18 cellular contexts compared by ENCODE assay signal in the genomic region with DNA sequence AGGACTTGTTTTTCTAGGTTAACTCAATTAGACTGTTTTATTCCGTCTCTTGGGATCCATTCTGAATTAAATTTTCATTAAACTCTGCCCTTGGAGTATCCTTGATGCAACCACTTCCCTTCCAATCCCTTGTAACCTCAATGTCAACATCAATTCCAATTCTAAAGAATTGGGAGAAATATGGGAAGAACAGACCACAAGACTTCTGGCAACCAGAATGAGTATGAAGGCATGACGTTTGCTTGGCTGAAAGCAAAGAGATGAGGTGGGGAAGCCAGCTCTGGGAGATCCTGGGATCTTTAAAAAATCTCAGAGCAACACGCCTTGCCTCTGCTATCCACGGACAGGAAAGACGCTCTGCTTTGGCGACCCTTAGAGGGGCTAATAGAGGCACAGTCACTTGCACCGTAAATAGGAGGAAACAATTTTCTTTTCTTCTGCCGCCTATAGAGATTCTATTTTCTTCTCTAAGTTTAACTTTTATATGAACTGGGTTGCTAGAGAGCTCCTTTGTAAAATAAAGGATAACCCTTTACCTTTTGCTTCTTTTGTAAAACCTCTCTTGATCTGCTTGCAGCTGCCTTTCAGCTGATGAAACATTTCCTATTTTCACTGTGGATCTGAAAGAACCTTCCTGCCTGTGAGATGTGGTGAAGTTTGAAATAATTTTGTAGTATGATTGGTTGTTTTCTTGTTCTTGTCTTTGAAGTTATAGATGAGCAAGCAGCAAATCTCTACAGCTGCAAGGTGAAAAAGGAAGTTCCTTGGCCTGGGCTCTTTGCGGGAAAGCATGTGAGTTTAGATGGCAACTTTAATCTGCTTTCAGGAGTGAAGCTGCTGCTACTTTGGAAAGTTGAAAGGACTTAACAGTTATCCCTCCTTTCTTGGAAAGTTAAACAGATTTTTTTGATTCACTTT. TPM values are rescaled to one million over a fixed set of nuclear protein-coding genes. Genes with fewer than 3 reads are reported as not detected.
DNase-seq lines count a peak whose midpoint lies in the region; ATAC-seq and TF ChIP-seq lines count a peak whose summit lies in the region.
"Had no signal": no experiment of that assay in that cellular context is flagged by ENCODE, and none has a peak within 500 bp of the region (broad histone marks: within the 10 kb centered on the region; RNA-seq: fewer than 3 reads in every experiment).

A gene with protein sequence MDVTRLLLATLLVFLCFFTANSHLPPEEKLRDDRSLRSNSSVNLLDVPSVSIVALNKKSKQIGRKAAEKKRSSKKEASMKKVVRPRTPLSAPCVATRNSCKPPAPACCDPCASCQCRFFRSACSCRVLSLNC (plus strand): TSS at position 726 of the 918 bp plus-strand sequence. CDS start 18,952 bp downstream, outside the sequence.

- peak within 1 kb of the TSS; percentile 90 for H3K27ac ChIP-seq in OCI-LY7 (ENCODE audit: low read depth, low read length, poor library complexity, severe bottlenecking)
- no peak within 1 kb of the TSS for H3K27ac ChIP-seq in left ventricle myocardium inferior (replicated peaks)
- no peak within 1 kb of the TSS for H3K27ac ChIP-seq in prostate gland
- H3K27ac ChIP-seq: A549, dorsolateral prefrontal cortex, tibial artery had no signal

- no peak for TF ChIP-seq CTCF in OCI-LY7 (conservative IDR thresholded peaks at IDR 0.05; ENCODE audit: low read length)
- TF ChIP-seq CTCF in left ventricle myocardium inferior (IDR thresholded peaks at IDR 0.05; ENCODE audit: borderline replicate concordance) = no peak
- TF ChIP-seq CTCF in prostate gland (IDR thresholded peaks at IDR 0.05) = no peak

- intact Hi-C loops in OCI-LY7 (cut with micrococcal nuclease; ENCODE audit: unreplicated experiment) = loop anchor here (1.0 to 5.0 kb wide), 2 partner anchors 31 to 49 kb away; no protein-coding TSS in a partner anchor
- intact Hi-C loops in left ventricle myocardium inferior (cut with micrococcal nuclease) = no loop called here
- intact Hi-C loops in prostate gland (cut with DNase I) = no loop called here

- peak within 1 kb of the TSS; percentile 68 for H2AFZ ChIP-seq in OCI-LY7 (ENCODE audit: low read length)

- peaks cover 23% of the 10 kb centered on the region for H3K9me3 ChIP-seq in OCI-LY7 (ENCODE audit: low read length)
- H3K9me3 ChIP-seq in left ventricle myocardium inferior (replicated peaks) = peaks cover 28% of the 10 kb centered on the region
- no peaks in the 10 kb centered on the region for H3K9me3 ChIP-seq in prostate gland

- peaks cover 8% of the 10 kb centered on the region; the same call in 1 of the 2 replicates for H3K36me3 ChIP-seq in OCI-LY7 (ENCODE audit: insufficient read depth, low read length)
- no peaks in the 10 kb centered on the region for H3K36me3 ChIP-seq in left ventricle myocardium inferior
- H3K36me3 ChIP-seq in prostate gland = no peaks in the 10 kb centered on the region
- H3K36me3 ChIP-seq: tibial artery had no signal

- peaks cover 9% of the 10 kb centered on the region for H3K27me3 ChIP-seq in left ventricle myocardium inferior (ENCODE audit: low read depth)
- H3K27me3 ChIP-seq in prostate gland (replicated peaks; ENCODE audit: insufficient read depth) = no peaks in the 10 kb centered on the region
- H3K27me3 ChIP-seq: dorsolateral prefrontal cortex had no signal

- no peaks in the 10 kb centered on the region for H3K79me2 ChIP-seq in OCI-LY7 (ENCODE audit: insufficient read depth, low read depth, low read length)

- H3K9me2 ChIP-seq in OCI-LY7 (ENCODE audit: insufficient read depth, low read length) = no peaks in the 10 kb centered on the region

- peaks cover 38% of the 10 kb centered on the region for H3K4me1 ChIP-seq in OCI-LY7 (ENCODE audit: insufficient read depth, low read length, poor library complexity, severe bottlenecking)
- H3K4me1 ChIP-seq in left ventricle myocardium inferior = no peaks in the 10 kb centered on the region
- no peaks in the 10 kb centered on the region for H3K4me1 ChIP-seq in prostate gland (replicated peaks)
- H3K4me1 ChIP-seq: A549, tibial artery had no signal

- H3K4me3 ChIP-seq in OCI-LY7 (ENCODE audit: low read depth, low read length, poor library complexity, severe bottlenecking) (peak within 1 kb of the TSS; percentile 56), left ventricle myocardium inferior (no peak within 1 kb of the TSS), prostate gland (no peak within 1 kb of the TSS)
- H3K4me3 ChIP-seq: A549, dorsolateral prefrontal cortex, K562, tibial artery had no signal

- 73% methylated on average over 9 of the region's 9 CpGs for WGBS in prostate gland

- H4K20me1 ChIP-seq in OCI-LY7 (ENCODE audit: insufficient read depth, low read length) = no peaks in the 10 kb centered on the region

- no peak for ATAC-seq in HG03039 (IDR thresholded peaks at IDR 0.05; ENCODE audit: unreplicated experiment)
- ATAC-seq: A549; K562; natural killer cell treated with Interleukin-12 subunit alpha and Interleukin-12 subunit beta and Interleukin-15 and Interleukin-18, amount 100 ng/mL, for 72 hours; PC-3; WTC11 had no signal

- peak within 1 kb of the TSS; percentile 71 for H3K4me2 ChIP-seq in OCI-LY7 (ENCODE audit: low read length)
- H3K4me2 ChIP-seq: A549 had no signal

- no peak for TF ChIP-seq POLR2A in prostate gland (IDR thresholded peaks at IDR 0.05)

- CTCF ChIA-PET in OCI-LY7 (lab: Charles Lee; ENCODE audit: unreplicated experiment) = no interaction called here

- POLR2A ChIA-PET in OCI-LY7 (lab: Charles Lee) = interaction anchor here (0.9 to 2.0 kb wide), 4 partner anchors 9 to 122 kb away, joined by 3 to 14 read pairs (median 4); no protein-coding TSS in a partner anchor

- DNase-seq in activated CD4-positive, alpha-beta T cell treated with anti-CD3 and anti-CD28 coated beads for 48 hours = peak; percentile 11
- no peak for DNase-seq in activated CD4-positive, alpha-beta T cell treated with anti-CD3 and anti-CD28 coated beads, Interleukin-2, amount 50 U/mL, for 48 hours
- DNase-seq in CD1c-positive myeloid dendritic cell (ENCODE audit: extremely low spot score) = peak; percentile 32
- DNase-seq in OCI-LY7 (ENCODE audit: low spot score) = peak; percentile 86
- DNase-seq in left ventricle myocardium inferior = no peak
- DNase-seq in stimulated activated CD4-positive, alpha-beta T cell treated with anti-CD3 and anti-CD28 coated beads, Interleukin-4, amount 100 ng/mL, for 24 hours = no peak
- no peak for DNase-seq in prostate gland (ENCODE audit: low spot score)
- DNase-seq: dorsolateral prefrontal cortex, NCI-H146, NCI-H446 treated with DMSO at 0.1 percent for 48 hours, PC-3, tibial artery had no signal

- TSS peak; percentile 91 for BruUV-seq in OCI-LY7 (replicated peaks; lab: Mats Ljungman, UMichigan)

RNA-seq across cellular contexts. Expression of the gene that starts here (rescaled TPM):
- 0.32 TPM in 1 of 2 replicates, not detected in the other for total RNA-seq in OCI-LY7 (2014; rRNA removed; shearing (Covaris generic))
- total RNA-seq in OCI-LY7 (2022) (0.70 and 0.82 TPM in 2 replicates), left ventricle myocardium inferior (32.6 TPM), prostate gland (1 to 10 TPM in 1 of 2 donors, not detected in 1; 3.6 TPM)
- total RNA-seq: fibroblast of lung; K562; natural killer cell treated with Interleukin-12 subunit alpha and Interleukin-12 subunit beta and Interleukin-15 and Interleukin-18, amount 100 ng/mL, for 72 hours; PC-3; WTC11 had no signal

Comparison
In these comparisons a context has a peak if more than half of its experiments do, and no peak if none do; other contexts are left out.
1. DNase-seq: peak in activated CD4-positive, alpha-beta T cell treated with anti-CD3 and anti-CD28 coated beads for 48 hours (single experiment) and CD1c-positive myeloid dendritic cell (single experiment); none in activated CD4-positive, alpha-beta T cell treated with anti-CD3 and anti-CD28 coated beads, Interleukin-2, amount 50 U/mL, for 48 hours (0 of 2), left ventricle myocardium inferior (single experiment), stimulated activated CD4-positive, alpha-beta T cell treated with anti-CD3 and anti-CD28 coated beads, Interleukin-4, amount 100 ng/mL, for 24 hours (single experiment) and prostate gland (single experiment).
2. Peak in DNase-seq, H3K4me3 ChIP-seq, H3K27ac ChIP-seq and H3K4me2 ChIP-seq in OCI-LY7; RNA of the gene not detected or under 1 TPM.